2 cellular contexts compared by ENCODE assay signal in genomic region chr18:69834980-69835379, GRCh38.
DNase-seq lines count a peak whose midpoint lies in the region; ATAC-seq and TF ChIP-seq lines count a peak whose summit lies in the region.
"Not testable (repeated sequence)": the region's sequence is repeated elsewhere in the genome, so short reads cannot be mapped to it uniquely, and the experiment has no call there.

No MANE protein-coding gene starts in this region.

- H3K27me3 Mint-ChIP-seq in nephron progenitor cell (ENCODE audit: low read depth, poor library complexity), result not testable (repeated sequence)

- peak; percentile 51 for DNase-seq in Right ventricle myocardium inferior (ENCODE audit: missing footprints)
- not testable (repeated sequence) for DNase-seq in nephron progenitor cell

- H3K36me3 Mint-ChIP-seq in nephron progenitor cell (ENCODE audit: low read depth), result peaks cover 18% of the 10 kb centered on the region

- intact Hi-C loops in Right ventricle myocardium inferior (cut with DNase I), result not testable (repeated sequence)

- not testable (repeated sequence) for H3K4me3 Mint-ChIP-seq in nephron progenitor cell

- H3K4me1 Mint-ChIP-seq in nephron progenitor cell, result not testable (repeated sequence)

- peak overlapping the region; percentile 26 for H3K27ac Mint-ChIP-seq in nephron progenitor cell

- H3K9me3 Mint-ChIP-seq in nephron progenitor cell, result not testable (repeated sequence)

- TF ChIP-seq CTCF in nephron progenitor cell (IDR thresholded peaks at IDR 0.05), result not testable (repeated sequence)

- not testable (repeated sequence) for ATAC-seq in Right ventricle myocardium inferior
